ENCODE assay signal across 14 cellular contexts in genomic region chr15:31465083-31465955, GRCh38.
DNase-seq lines count a peak whose midpoint lies in the region; ATAC-seq, FAIRE-seq and TF ChIP-seq lines count a peak whose summit lies in the region.
"Had no signal": no experiment of that assay in that cellular context is flagged by ENCODE, and none has a peak within 500 bp of the region (broad histone marks: within the 10 kb centered on the region; RNA-seq: fewer than 3 reads in every experiment).

No MANE protein-coding gene starts in this region.

- H3K36me3 ChIP-seq in right atrium auricular region = no peaks in the 10 kb centered on the region
- no peaks in the 10 kb centered on the region for H3K36me3 ChIP-seq in bronchial epithelial cell (ENCODE audit: control insufficient read depth, insufficient read depth, low read length)
- no peaks in the 10 kb centered on the region for H3K36me3 ChIP-seq in vagina
- H3K36me3 ChIP-seq: adrenal gland had no signal

- H3K27ac Mint-ChIP-seq in activated naive CD8-positive, alpha-beta T cell treated with anti-CD3 and anti-CD28 coated beads, Interleukin-2, amount 50 U/mL, for 24 hours = no peak overlapping the region
- H3K27ac Mint-ChIP-seq: activated B cell treated with CpG ODN at 0.5 μM for 24 hours, type B pancreatic cell had no signal

- no peaks in the 10 kb centered on the region for H3K9me3 ChIP-seq in right atrium auricular region
- H3K9me3 ChIP-seq in vagina = no peaks in the 10 kb centered on the region
- H3K9me3 ChIP-seq: adrenal gland had no signal

- no peaks in the 10 kb centered on the region for H3K36me3 Mint-ChIP-seq in activated naive CD8-positive, alpha-beta T cell treated with anti-CD3 and anti-CD28 coated beads, Interleukin-2, amount 50 U/mL, for 24 hours (ENCODE audit: low read depth)
- H3K36me3 Mint-ChIP-seq: type B pancreatic cell had no signal

- no peak overlapping the region for H3K4me3 Mint-ChIP-seq in activated naive CD8-positive, alpha-beta T cell treated with anti-CD3 and anti-CD28 coated beads, Interleukin-2, amount 50 U/mL, for 24 hours
- H3K4me3 Mint-ChIP-seq: activated B cell treated with CpG ODN at 0.5 μM for 24 hours, type B pancreatic cell had no signal

- no peaks in the 10 kb centered on the region for H3K27me3 Mint-ChIP-seq in activated naive CD8-positive, alpha-beta T cell treated with anti-CD3 and anti-CD28 coated beads, Interleukin-2, amount 50 U/mL, for 24 hours
- H3K27me3 Mint-ChIP-seq: activated B cell treated with CpG ODN at 0.5 μM for 24 hours had no signal

- intact Hi-C loops in left ventricle myocardium superior (cut with micrococcal nuclease) (no loop called here), vagina (cut with DNase I) (no loop called here)

- H3K9me3 Mint-ChIP-seq in activated naive CD8-positive, alpha-beta T cell treated with anti-CD3 and anti-CD28 coated beads, Interleukin-2, amount 50 U/mL, for 24 hours = no peaks in the 10 kb centered on the region
- H3K9me3 Mint-ChIP-seq: activated B cell treated with CpG ODN at 0.5 μM for 24 hours, type B pancreatic cell had no signal

- H3K27me3 ChIP-seq in right atrium auricular region (no peaks in the 10 kb centered on the region), bronchial epithelial cell (ENCODE audit: control insufficient read depth, insufficient read depth, low read length) (no peaks in the 10 kb centered on the region), vagina (no peaks in the 10 kb centered on the region)
- H3K27me3 ChIP-seq: adrenal gland had no signal

- H3K4me1 ChIP-seq in right atrium auricular region (peaks cover 0 to 4% of the 10 kb centered on the region in 2 donors), vagina (peaks cover 14% of the 10 kb centered on the region)
- H3K4me1 ChIP-seq: adrenal gland had no signal

- ATAC-seq in left ventricle myocardium superior = no peak
- ATAC-seq in HG03378 (IDR thresholded peaks at IDR 0.05; ENCODE audit: unreplicated experiment) = no peak
- no peak for ATAC-seq in activated naive CD8-positive, alpha-beta T cell treated with anti-CD3 and anti-CD28 coated beads, Interleukin-2, amount 50 U/mL, for 24 hours
- ATAC-seq: SK-N-SH treated with all-trans-retinoic acid at 6 μM for 48 hours had no signal

- no peak for TF ChIP-seq CTCF in right atrium auricular region (IDR thresholded peaks at IDR 0.05)
- TF ChIP-seq CTCF in bronchial epithelial cell (IDR thresholded peaks at IDR 0.05; ENCODE audit: insufficient read depth, low read length, severe bottlenecking) = no peak
- no peak for TF ChIP-seq CTCF in vagina (IDR thresholded peaks at IDR 0.05)

- peaks cover 7% of the 10 kb centered on the region for H3K4me1 Mint-ChIP-seq in activated naive CD8-positive, alpha-beta T cell treated with anti-CD3 and anti-CD28 coated beads, Interleukin-2, amount 50 U/mL, for 24 hours

- H3K4me3 ChIP-seq in right atrium auricular region (no peak overlapping the region), bronchial epithelial cell (ENCODE audit: low read depth, low read length) (no peak overlapping the region), vagina (no peak overlapping the region)
- H3K4me3 ChIP-seq: adrenal gland had no signal

- FAIRE-seq in bronchial epithelial cell (lab: Jason Lieb, UNC) = peak; percentile 92

- DNase-seq in right atrium auricular region (ENCODE audit: low spot score) (peak; percentile 46), left ventricle myocardium superior (no peak), bronchial epithelial cell (ENCODE audit: low read depth) (peak; percentile 95), mucosa of gallbladder (ENCODE audit: low spot score) (peak; percentile 40), vagina (ENCODE audit: extremely low spot score in 2 of 2) (peak; percentile 87 to 96), DMS153 (lab: John Stamatoyannopoulos, UW) (no peak)
- no peak for DNase-seq in activated naive CD8-positive, alpha-beta T cell treated with anti-CD3 and anti-CD28 coated beads, Interleukin-2, amount 50 U/mL, for 24 hours
- DNase-seq: activated B cell treated with CpG ODN at 0.5 μM for 24 hours, mesendoderm, NCI-H2107 had no signal

- no peak for TF ChIP-seq POLR2A in vagina (IDR thresholded peaks at IDR 0.05)

- H3K27ac ChIP-seq in right atrium auricular region (no peak overlapping the region), vagina (peak overlapping the region; percentile 6)
- H3K27ac ChIP-seq: adrenal gland had no signal

Comparison
In these comparisons a context has a peak if more than half of its experiments do, and no peak if none do; other contexts are left out.
1. DNase-seq: peak in right atrium auricular region (single experiment), bronchial epithelial cell (single experiment), mucosa of gallbladder (single experiment) and vagina (2 of 2); none in left ventricle myocardium superior (single experiment), DMS153 (single experiment) and activated naive CD8-positive, alpha-beta T cell treated with anti-CD3 and anti-CD28 coated beads, Interleukin-2, amount 50 U/mL, for 24 hours (single experiment).